In genomic region chr1:161421456-161421855, GRCh38 we compare ENCODE assay signal across 10 cellular contexts. TPM values are rescaled to one million over a fixed set of nuclear protein-coding genes. Genes with fewer than 3 reads are reported as not detected.
DNase-seq lines count a peak whose midpoint lies in the region; ATAC-seq, FAIRE-seq and TF ChIP-seq lines count a peak whose summit lies in the region.
"Had no signal": no experiment of that assay in that cellular context is flagged by ENCODE, and none has a peak within 500 bp of the region (broad histone marks: within the 10 kb centered on the region; RNA-seq: fewer than 3 reads in every experiment).

No MANE protein-coding gene starts in this region.

- CTCF ChIA-PET in HepG2 (lab: Yijun Ruan, JAX; ENCODE audit: low intra/inter-chr PET ratio, low total read pairs), result no interaction called here

- no peak for FAIRE-seq in HepG2 (lab: Jason Lieb, UNC)

- H3K4me2 ChIP-seq in HepG2 (ENCODE audit: low read depth, low read length), result peak overlapping the region; percentile 65

- peaks cover 5% of the 10 kb centered on the region for H3K4me1 Mint-ChIP-seq in central memory CD8-positive, alpha-beta T cell

- intact Hi-C loops in HepG2 (cut with micrococcal nuclease; ENCODE audit: unreplicated experiment) (no loop called here), right lobe of liver (cut with DNase I) (no loop called here), Right ventricle myocardium superior (cut with DNase I) (no loop called here)

- H3K4me3 ChIP-seq in HepG2 (replicated peaks in 1 of 3; ENCODE audit: insufficient read depth in 1 of 3, low read depth in 2 of 3, low read length in 3 of 3), result peak overlapping the region in 2 of 3 experiments; percentile 3 to 37; a peak in 1 of 6 replicates
- no peak overlapping the region for H3K4me3 ChIP-seq in right lobe of liver
- H3K4me3 ChIP-seq in thymus (ENCODE audit: low read length), result peak overlapping the region; percentile 12

- no peak for TF ChIP-seq EP300 in HepG2 (IDR thresholded peaks at IDR 0.05; ENCODE audit: low read depth in 2 of 2, low read length in 2 of 2)
- no peak for TF ChIP-seq EP300 in HepG2 (CRISPR knock-in tag; IDR thresholded peaks at IDR 0.05; ENCODE audit: borderline replicate concordance)

- H3K36me3 ChIP-seq in HepG2 (replicated peaks in 1 of 2; ENCODE audit: control insufficient read depth in 1 of 2, insufficient read depth in 2 of 2, low read length in 2 of 2), result no peaks in the 10 kb centered on the region
- no peaks in the 10 kb centered on the region for H3K36me3 ChIP-seq in right lobe of liver
- H3K36me3 ChIP-seq in thymus (ENCODE audit: control insufficient read depth, insufficient read depth), result no peaks in the 10 kb centered on the region

- H3K27ac Mint-ChIP-seq in central memory CD8-positive, alpha-beta T cell (ENCODE audit: low read depth), result peak overlapping the region; percentile 96

- no peaks in the 10 kb centered on the region for H4K20me1 ChIP-seq in HepG2 (ENCODE audit: insufficient read depth, low read length)

- H3K4me1 ChIP-seq in HepG2 (ENCODE audit: insufficient read depth, low read length), result peaks cover 27% of the 10 kb centered on the region
- H3K4me1 ChIP-seq in right lobe of liver, result no peaks in the 10 kb centered on the region
- no peaks in the 10 kb centered on the region for H3K4me1 ChIP-seq in thymus (ENCODE audit: control insufficient read depth, insufficient read depth, low read length)

- H3K9me3 ChIP-seq in HepG2 (ENCODE audit: low read length) (no peaks in the 10 kb centered on the region), right lobe of liver (no peaks in the 10 kb centered on the region), thymus (ENCODE audit: control insufficient read depth) (no peaks in the 10 kb centered on the region)

- no peak for TF ChIP-seq RAD21 in HepG2 (CRISPR knock-in tag; IDR thresholded peaks at IDR 0.05)

- peaks cover 1% of the 10 kb centered on the region for H3K27me3 Mint-ChIP-seq in central memory CD8-positive, alpha-beta T cell

- peaks cover 9% of the 10 kb centered on the region for H3K36me3 Mint-ChIP-seq in central memory CD8-positive, alpha-beta T cell (ENCODE audit: insufficient read depth)

- no peak overlapping the region for H3K9ac ChIP-seq in HepG2 (ENCODE audit: insufficient read depth, low read depth, low read length)

- no peaks in the 10 kb centered on the region for H3K9me3 Mint-ChIP-seq in central memory CD8-positive, alpha-beta T cell

- TF ChIP-seq CTCF in HepG2 (CRISPR knock-in tag; IDR thresholded peaks at IDR 0.05) (no peak), right lobe of liver (IDR thresholded peaks at IDR 0.05) (no peak)

- peak overlapping the region; percentile 75 for H3K4me3 Mint-ChIP-seq in central memory CD8-positive, alpha-beta T cell

- no peak overlapping the region for H2AFZ ChIP-seq in HepG2 (ENCODE audit: low read length)

- no peaks in the 10 kb centered on the region for H3K79me2 ChIP-seq in HepG2 (ENCODE audit: insufficient read depth, low read length)

- in situ Hi-C loops in HepG2 (cut with HindIII; ENCODE audit: extremely low pct_ligation_motif_present, low pct_unique_long_range_greater_than_20kb), result no loop called here

- H3K27ac ChIP-seq in HepG2 (ENCODE audit: extremely low read length, insufficient read depth, low read length) (no peak overlapping the region), right lobe of liver (no peak overlapping the region), thymus (ENCODE audit: low read depth) (no peak overlapping the region)
- H3K27ac ChIP-seq: epithelial cell of prostate had no signal

- no peak for ATAC-seq in HepG2
- ATAC-seq in right lobe of liver, result no peak
- ATAC-seq in central memory CD8-positive, alpha-beta T cell (replicated peaks; ENCODE audit: extremely low read depth, poor library complexity, severe bottlenecking), result no peak
- no peak for ATAC-seq in GM21825 (IDR thresholded peaks at IDR 0.05; ENCODE audit: unreplicated experiment)
- ATAC-seq in Right ventricle myocardium superior (ENCODE audit: poor library complexity), result no peak
- no peak for ATAC-seq in HG02973 (IDR thresholded peaks at IDR 0.05; ENCODE audit: unreplicated experiment)

- DNase-seq in HepG2 (ENCODE audit: low spot score) (no peak), right lobe of liver (no peak), NCI-H345 (lab: John Stamatoyannopoulos, UW) (peak; percentile 36), Right ventricle myocardium superior (no peak)
- no peak for DNase-seq in central memory CD8-positive, alpha-beta T cell (ENCODE audit: low spot score in 2 of 2)
- DNase-seq: left cardiac atrium had no signal

- TF ChIP-seq POLR2A in HepG2 (IDR thresholded peaks at IDR 0.05; ENCODE audit: insufficient read depth in 1 of 2, low read depth in 2 of 2, low read length in 2 of 2) (no peak), right lobe of liver (IDR thresholded peaks at IDR 0.05) (no peak)

- POLR2A ChIA-PET in HepG2 (lab: Yijun Ruan, JAX), result no interaction called here

- 51% methylated on average over 9 of the region's 9 CpGs for WGBS in HepG2 (ENCODE audit: low lambda C conversion rate)
- whole genome bisulfite sequencing in right lobe of liver (ENCODE audit: insufficient coverage, low coverage, low lambda C conversion rate, missing lambda C conversion rate), result 43% methylated on average over 9 of the region's 9 CpGs
- 58% methylated on average over 9 of the region's 9 CpGs for WGBS in thymus

- BruUV-seq in HepG2 (replicated peaks; lab: Mats Ljungman, UMichigan), result no TSS peak

- no peaks in the 10 kb centered on the region for H3K27me3 ChIP-seq in HepG2 (ENCODE audit: control insufficient read depth in 1 of 2, insufficient read depth in 2 of 2, low read length in 2 of 2)
- H3K27me3 ChIP-seq in right lobe of liver, result no peaks in the 10 kb centered on the region
- H3K27me3 ChIP-seq in thymus (ENCODE audit: control insufficient read depth, insufficient read depth), result peaks cover 2% of the 10 kb centered on the region

TF ChIP-seq in HepG2, 621 proteins besides CTCF, POLR2A, EP300 and RAD21 (continues in another document):
- TF ChIP-seq KDM1A (CRISPR knock-in tag; IDR thresholded peaks at IDR 0.05) (no peak), RNF219 (CRISPR knock-in tag; IDR thresholded peaks at IDR 0.05) (no peak), HOXA9 (CRISPR knock-in tag; IDR thresholded peaks at IDR 0.05; ENCODE audit: borderline replicate concordance) (no peak)

RNA-seq across cellular contexts. Expression of gene CFAP126, which starts 53.8 kb away (rescaled TPM):
- total RNA-seq in HepG2 (2016; rRNA removed; fragmentation: Illumina TruSeq; extraction: Trizol) (not detected in 2 replicates), right lobe of liver (not detected), Right ventricle myocardium superior (not detected)
- total RNA-seq in HepG2 (2016; cell fraction: cytosol; rRNA removed; fragmentation: Illumina TruSeq; extraction: Trizol; ENCODE audit: low read depth), result not detected in 2 replicates
- not detected in 2 replicates for total RNA-seq in HepG2 (2016; cell fraction: insoluble cytoplasmic fraction; rRNA removed; fragmentation: Illumina TruSeq; extraction: Trizol)
- not detected in 2 replicates for total RNA-seq in HepG2 (2016; cell fraction: membrane; rRNA removed; fragmentation: Illumina TruSeq; extraction: Trizol)
- not detected in 2 replicates for total RNA-seq in HepG2 (2016; cell fraction: nucleus; rRNA removed; fragmentation: Illumina TruSeq; extraction: Trizol)
- polyA plus RNA-seq in HepG2 (2011; rRNA removed) (not detected in 2 replicates), thymus (1.0 TPM)
- not detected in 2 replicates for polyA plus RNA-seq in HepG2 (2011; cell fraction: cytosol; rRNA removed)
- not detected in 2 replicates for polyA plus RNA-seq in HepG2 (2011; cell fraction: nucleus; rRNA removed)
- polyA plus RNA-seq in HepG2 (2012), result not detected in 2 replicates
- not detected in 2 replicates for polyA plus RNA-seq in HepG2 (2016; cell fraction: cytosol; fragmentation: Illumina TruSeq; extraction: Trizol; ENCODE audit: low read depth)
- polyA plus RNA-seq in HepG2 (2016; cell fraction: insoluble cytoplasmic fraction; fragmentation: Illumina TruSeq; extraction: Trizol; ENCODE audit: low read depth), result not detected in 2 replicates
- not detected in 2 replicates for polyA plus RNA-seq in HepG2 (2016; cell fraction: membrane; fragmentation: Illumina TruSeq; extraction: Trizol; ENCODE audit: low read depth)
- polyA plus RNA-seq in HepG2 (2016; cell fraction: nucleus; fragmentation: Illumina TruSeq; extraction: Trizol; ENCODE audit: insufficient read depth, low read depth), result not detected in 2 replicates
- not detected in 2 replicates for polyA minus RNA-seq in HepG2 (2011; rRNA and poly(A)+ RNA removed; ENCODE audit: low replicate concordance)
- not detected in 2 replicates for polyA minus RNA-seq in HepG2 (2011; cell fraction: cytosol; rRNA and poly(A)+ RNA removed)
- not detected in 2 replicates for polyA minus RNA-seq in HepG2 (2011; cell fraction: nucleus; rRNA and poly(A)+ RNA removed)
- total RNA-seq: left cardiac atrium had no signal

Comparison
In these comparisons a context has a peak if more than half of its experiments do, and no peak if none do; other contexts are left out.
1. H3K4me3 ChIP-seq: peak in HepG2 (2 of 3) and thymus (single experiment); none in right lobe of liver (0 of 3).